18 cellular contexts compared by ENCODE assay signal in genomic region chr11:12525466-12526055, GRCh38.
"Had no signal": no experiment of that assay in that cellular context is flagged by ENCODE, and none has a peak within 500 bp of the region (broad histone marks: within the 10 kb centered on the region; RNA-seq: fewer than 3 reads in every experiment).

No MANE protein-coding gene starts in this region.

- H3K27ac Mint-ChIP-seq: activated CD4-positive, alpha-beta T cell treated with anti-CD3 and anti-CD28 coated beads, Interleukin-2, amount 10 ng/mL, durations not matched to agents 24 days and 14 days; activated CD8-positive, alpha-beta T cell treated with anti-CD3 and anti-CD28 coated beads for 36 hours; activated naive CD4-positive, alpha-beta T cell treated with anti-CD3 and anti-CD28 coated beads, Interleukin-2, amount 50 U/mL, for 24 hours; brain; T-helper 2 cell treated with Interferon-gamma antibody and Interleukin-4, amounts not matched to agents 5 μg/mL and 100 μg/mL, for 36 hours had no signal

- H3K4me1 Mint-ChIP-seq: activated CD4-positive, alpha-beta T cell treated with anti-CD3 and anti-CD28 coated beads, Interleukin-2, amount 10 ng/mL, durations not matched to agents 24 days and 14 days; activated naive CD4-positive, alpha-beta T cell treated with anti-CD3 and anti-CD28 coated beads, Interleukin-2, amount 50 U/mL, for 24 hours had no signal

- H3K4me3 Mint-ChIP-seq: activated CD4-positive, alpha-beta T cell treated with anti-CD3 and anti-CD28 coated beads, Interleukin-2, amount 10 ng/mL, durations not matched to agents 24 days and 14 days; activated CD8-positive, alpha-beta T cell treated with anti-CD3 and anti-CD28 coated beads for 36 hours; activated naive CD4-positive, alpha-beta T cell treated with anti-CD3 and anti-CD28 coated beads, Interleukin-2, amount 50 U/mL, for 24 hours; brain; T-helper 2 cell treated with Interferon-gamma antibody and Interleukin-4, amounts not matched to agents 5 μg/mL and 100 μg/mL, for 36 hours had no signal

- H3K27me3 ChIP-seq: spleen, tibial artery had no signal

- H3K9me3 ChIP-seq: spleen, tibial artery had no signal

- H3K36me3 Mint-ChIP-seq: activated naive CD4-positive, alpha-beta T cell treated with anti-CD3 and anti-CD28 coated beads, Interleukin-2, amount 50 U/mL, for 24 hours had no signal

- H2AFZ ChIP-seq: parathyroid adenoma had no signal

- H3K79me2 ChIP-seq: parathyroid adenoma had no signal

- H3K27ac ChIP-seq: parathyroid adenoma, spleen, tibial artery, VCaP had no signal

- H3K27me3 Mint-ChIP-seq: activated CD8-positive, alpha-beta T cell treated with anti-CD3 and anti-CD28 coated beads for 36 hours; activated naive CD4-positive, alpha-beta T cell treated with anti-CD3 and anti-CD28 coated beads, Interleukin-2, amount 50 U/mL, for 24 hours; brain had no signal

- DNase-seq: activated CD4-positive, alpha-beta T cell treated with anti-CD3 and anti-CD28 coated beads, Interleukin-2, amount 10 ng/mL, durations not matched to agents 24 days and 14 days; activated CD8-positive, alpha-beta T cell treated with anti-CD3 and anti-CD28 coated beads for 36 hours; activated gamma-delta T cell treated with Interleukin-2 at 50 U/mL for 16 hours; activated T-cell treated with anti-CD3 and anti-CD28 coated beads, Interleukin-2, amount 50 U/mL, for 1 hour; anterior cingulate cortex; effector memory CD4-positive, alpha-beta T cell; hippocampal formation; nucleus accumbens; spleen; stimulated activated CD4-positive, alpha-beta T cell treated with anti-CD3 and anti-CD28 coated beads, Interleukin-4, amount 100 ng/mL, for 1 hour; stimulated activated naive CD4-positive, alpha-beta T cell; substantia nigra had no signal

- ATAC-seq: activated CD8-positive, alpha-beta T cell treated with anti-CD3 and anti-CD28 coated beads for 36 hours had no signal

- H3K9me3 Mint-ChIP-seq: activated CD4-positive, alpha-beta T cell treated with anti-CD3 and anti-CD28 coated beads, Interleukin-2, amount 10 ng/mL, durations not matched to agents 24 days and 14 days; activated CD8-positive, alpha-beta T cell treated with anti-CD3 and anti-CD28 coated beads for 36 hours; activated naive CD4-positive, alpha-beta T cell treated with anti-CD3 and anti-CD28 coated beads, Interleukin-2, amount 50 U/mL, for 24 hours; brain; T-helper 2 cell treated with Interferon-gamma antibody and Interleukin-4, amounts not matched to agents 5 μg/mL and 100 μg/mL, for 36 hours had no signal

- H3K4me3 ChIP-seq: spleen, tibial artery had no signal

- H3K4me1 ChIP-seq: parathyroid adenoma, spleen had no signal

- H3K9ac ChIP-seq: parathyroid adenoma had no signal
